ENCODE assay signal across 13 cellular contexts in genomic region chr1:9384751-9385245, GRCh38.
DNase-seq lines count a peak whose midpoint lies in the region; ATAC-seq and TF ChIP-seq lines count a peak whose summit lies in the region.
"Had no signal": no experiment of that assay in that cellular context is flagged by ENCODE, and none has a peak within 500 bp of the region (broad histone marks: within the 10 kb centered on the region; RNA-seq: fewer than 3 reads in every experiment).

No MANE protein-coding gene starts in this region.

- peak; percentile 31 for ATAC-seq in foreskin keratinocyte
- ATAC-seq: activated T-cell treated with anti-CD3 and anti-CD28 coated beads, Interleukin-2, amount 50 U/mL, for 72 hours had no signal

- peaks cover 33% of the 10 kb centered on the region for H3K4me1 Mint-ChIP-seq in mesothelial cell of epicardium
- no peaks in the 10 kb centered on the region for H3K4me1 Mint-ChIP-seq in immature natural killer cell

- DNase-seq in Peyer's patch (peak in 2 of 3 donors; percentile 61 to 70), foreskin keratinocyte (peak in 1 of 2 donors; percentile 34), mesothelial cell of epicardium (ENCODE audit: low spot score in 2 of 2, unreplicated experiment in 2 of 2) (no peak), substantia nigra (lab: John Stamatoyannopoulos, UW) (peak in 41 of 49 donors; percentile 20 to 84 (median 43)), immature natural killer cell (no peak), ACHN (no peak), cerebellar nuclear complex (lab: John Stamatoyannopoulos, UW) (no peak)
- DNase-seq in activated CD4-positive, CD25-positive, alpha-beta regulatory T cell (lab: John Stamatoyannopoulos, UW): no peak
- DNase-seq: activated B cell treated with CpG ODN at 0.5 μM for 24 hours; activated T-cell treated with anti-CD3 and anti-CD28 coated beads, Interleukin-2, amount 50 U/mL, for 72 hours; COR-L47; NCI-H2081 treated with DMSO at 0.1 percent for 48 hours had no signal

- H3K4me1 ChIP-seq in Peyer's patch: peaks cover 0 to 21% (median 4%) of the 10 kb centered on the region in 4 donors
- H3K4me1 ChIP-seq in foreskin keratinocyte: no peaks in the 10 kb centered on the region

- H3K27ac Mint-ChIP-seq in mesothelial cell of epicardium (peak overlapping the region; percentile 77), immature natural killer cell (no peak overlapping the region)
- H3K27ac Mint-ChIP-seq: activated B cell treated with CpG ODN at 0.5 μM for 24 hours; activated T-cell treated with anti-CD3 and anti-CD28 coated beads, Interleukin-2, amount 50 U/mL, for 72 hours; IgD-negative memory B cell had no signal

- no peak overlapping the region for H3K4me3 Mint-ChIP-seq in mesothelial cell of epicardium
- no peak overlapping the region for H3K4me3 Mint-ChIP-seq in immature natural killer cell
- H3K4me3 Mint-ChIP-seq: activated B cell treated with CpG ODN at 0.5 μM for 24 hours; activated T-cell treated with anti-CD3 and anti-CD28 coated beads, Interleukin-2, amount 50 U/mL, for 72 hours; IgD-negative memory B cell had no signal

- H3K4me3 ChIP-seq in Peyer's patch: no peak overlapping the region

- no peaks in the 10 kb centered on the region for H3K9me3 ChIP-seq in Peyer's patch

- H3K27me3 Mint-ChIP-seq in mesothelial cell of epicardium (ENCODE audit: low read depth) (no peaks in the 10 kb centered on the region), immature natural killer cell (ENCODE audit: low read depth in 3 of 3) (peaks cover 3 to 9% (median 5%) of the 10 kb centered on the region in 3 donors)

- H3K27me3 ChIP-seq in Peyer's patch: no peaks in the 10 kb centered on the region
- peaks cover 9% of the 10 kb centered on the region for H3K27me3 ChIP-seq in foreskin keratinocyte

- H3K27ac ChIP-seq in Peyer's patch (peak overlapping the region in 3 of 4 donors; percentile 11 to 81 (median 47)), foreskin keratinocyte (no peak overlapping the region), substantia nigra (ENCODE audit: low read depth, low read length, poor library complexity, severe bottlenecking) (peak overlapping the region; percentile 98)

- in situ Hi-C loops in ACHN (cut with HindIII; ENCODE audit: low pct_ligation_motif_present, low pct_unique_long_range_greater_than_20kb, low sequenced_read_pairs): no loop called here

- no peaks in the 10 kb centered on the region for H3K9me3 Mint-ChIP-seq in mesothelial cell of epicardium
- no peaks in the 10 kb centered on the region for H3K9me3 Mint-ChIP-seq in immature natural killer cell
- H3K9me3 Mint-ChIP-seq: activated B cell treated with CpG ODN at 0.5 μM for 24 hours; activated T-cell treated with anti-CD3 and anti-CD28 coated beads, Interleukin-2, amount 50 U/mL, for 72 hours; IgD-negative memory B cell had no signal

- H3K36me3 Mint-ChIP-seq in mesothelial cell of epicardium (no peaks in the 10 kb centered on the region), immature natural killer cell (no peaks in the 10 kb centered on the region)

- H3K36me3 ChIP-seq in Peyer's patch: no peaks in the 10 kb centered on the region

- peak in 2 of 6 experiments; percentile 8 to 16 for TF ChIP-seq CTCF in Peyer's patch (IDR thresholded peaks at IDR 0.05)
- no peak for TF ChIP-seq CTCF in foreskin keratinocyte (conservative IDR thresholded peaks at IDR 0.05)
- TF ChIP-seq CTCF in mesothelial cell of epicardium (IDR thresholded peaks at IDR 0.05; ENCODE audit: unreplicated experiment): no peak

- TF ChIP-seq POLR2A in Peyer's patch (IDR thresholded peaks at IDR 0.05): no peak

Comparison
In these comparisons a context has a peak if more than half of its experiments do, and no peak if none do; other contexts are left out.
1. DNase-seq: peak in Peyer's patch (2 of 3) and substantia nigra (41 of 49); none in mesothelial cell of epicardium (0 of 2), immature natural killer cell (0 of 3), ACHN (single experiment), activated CD4-positive, CD25-positive, alpha-beta regulatory T cell (0 of 4) and cerebellar nuclear complex (0 of 2).